ENCODE assay signal across 10 cellular contexts in the genomic region with DNA sequence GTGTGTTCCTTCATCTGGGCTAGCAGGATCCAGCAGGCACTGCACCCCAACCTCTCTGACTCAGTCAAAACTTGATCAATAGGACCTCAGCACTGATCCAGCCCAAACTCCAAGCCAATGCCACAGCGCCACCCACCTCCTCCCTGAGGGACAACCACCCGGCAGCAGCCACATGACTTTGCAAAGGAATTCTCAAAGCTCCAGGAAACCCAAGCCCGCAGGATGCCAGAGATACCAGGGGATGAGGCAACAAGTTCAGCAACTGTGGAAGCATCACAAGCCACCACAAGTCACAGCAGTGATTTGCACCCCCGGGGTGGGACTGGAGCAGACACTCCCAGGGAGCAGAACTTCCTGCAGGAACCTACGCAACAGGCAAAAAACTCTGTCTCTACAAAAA. TPM values are rescaled to one million over a fixed set of nuclear protein-coding genes. Genes with fewer than 3 reads are reported as not detected.
DNase-seq lines count a peak whose midpoint lies in the region; ATAC-seq, FAIRE-seq and TF ChIP-seq lines count a peak whose summit lies in the region.
"Had no signal": no experiment of that assay in that cellular context is flagged by ENCODE, and none has a peak within 500 bp of the region (broad histone marks: within the 10 kb centered on the region; RNA-seq: fewer than 3 reads in every experiment).

No MANE protein-coding gene starts in this region.

- no peak overlapping the region for H3K4me3 ChIP-seq in CD8-positive, alpha-beta T cell (ENCODE audit: low read depth, low read length)
- H3K4me3 ChIP-seq in esophagus muscularis mucosa, result no peak overlapping the region

- FAIRE-seq in RCC 7860 (lab: Jason Lieb, UNC), result peak; percentile 75
- FAIRE-seq: frontal cortex had no signal

- ATAC-seq in CD8-positive, alpha-beta T cell, result no peak
- no peak for ATAC-seq in effector memory CD8-positive, alpha-beta T cell (replicated peaks)
- ATAC-seq in GM18519 (IDR thresholded peaks at IDR 0.05; ENCODE audit: low FRiP score, unreplicated experiment), result no peak
- ATAC-seq in HG02798 (IDR thresholded peaks at IDR 0.05; ENCODE audit: poor library complexity, unreplicated experiment), result no peak
- ATAC-seq in HG02973 (IDR thresholded peaks at IDR 0.05; ENCODE audit: unreplicated experiment), result no peak

- intact Hi-C loops in CD8-positive, alpha-beta T cell (cut with DNase I, micrococcal nuclease), result no loop called here
- intact Hi-C loops in esophagus muscularis mucosa (cut with DNase I), result loop anchor here (5.0 kb wide), 1 partner anchor 35 kb away; the partner anchor contains the start of gene ACTN1

- H3K4me1 ChIP-seq in CD8-positive, alpha-beta T cell (ENCODE audit: insufficient read depth, low read length), result peaks cover 98% of the 10 kb centered on the region
- H3K4me1 ChIP-seq in esophagus muscularis mucosa, result peaks cover 97 to 100% (median 100%) of the 10 kb centered on the region in 4 donors

- POLR2A ChIA-PET in CD8-positive, alpha-beta T cell (lab: Charles Lee), result interaction anchor here (1.3 kb wide), 1 partner anchor 35 kb away, joined by 4 read pairs; no protein-coding TSS in a partner anchor

- DNase-seq in CD8-positive, alpha-beta T cell, result no peak
- DNase-seq in RCC 7860 (ENCODE audit: low spot score), result peak; percentile 89
- DNase-seq in esophagus muscularis mucosa (ENCODE audit: extremely low spot score), result no peak
- no peak for DNase-seq in nephron progenitor cell
- no peak for DNase-seq in effector memory CD8-positive, alpha-beta T cell
- DNase-seq: NCI-H446 treated with DMSO at 0.1 percent for 48 hours had no signal

- H3K27me3 Mint-ChIP-seq in CD8-positive, alpha-beta T cell (ENCODE audit: low read depth), result no peaks in the 10 kb centered on the region
- H3K27me3 Mint-ChIP-seq in nephron progenitor cell (ENCODE audit: low read depth, poor library complexity), result peaks cover 7% of the 10 kb centered on the region
- peaks cover 0 to 10% of the 10 kb centered on the region in 2 donors for H3K27me3 Mint-ChIP-seq in effector memory CD8-positive, alpha-beta T cell

- no peak for TF ChIP-seq EP300 in esophagus muscularis mucosa (IDR thresholded peaks at IDR 0.05)

- H3K27ac Mint-ChIP-seq in CD8-positive, alpha-beta T cell, result peak overlapping the region; percentile 80
- peak overlapping the region; percentile 59 for H3K27ac Mint-ChIP-seq in nephron progenitor cell
- no peak overlapping the region for H3K27ac Mint-ChIP-seq in effector memory CD8-positive, alpha-beta T cell

- no peaks in the 10 kb centered on the region for H3K36me3 ChIP-seq in CD8-positive, alpha-beta T cell (ENCODE audit: insufficient read depth, low read length)
- peaks cover 0 to 8% (median 0%) of the 10 kb centered on the region in 4 donors for H3K36me3 ChIP-seq in esophagus muscularis mucosa

- H3K9me3 Mint-ChIP-seq in CD8-positive, alpha-beta T cell, result no peaks in the 10 kb centered on the region
- H3K9me3 Mint-ChIP-seq in nephron progenitor cell, result no peaks in the 10 kb centered on the region
- no peaks in the 10 kb centered on the region for H3K9me3 Mint-ChIP-seq in effector memory CD8-positive, alpha-beta T cell

- H3K9me3 ChIP-seq in CD8-positive, alpha-beta T cell (ENCODE audit: low read length), result no peaks in the 10 kb centered on the region
- no peaks in the 10 kb centered on the region for H3K9me3 ChIP-seq in esophagus muscularis mucosa

- H3K36me3 Mint-ChIP-seq in CD8-positive, alpha-beta T cell, result peaks cover 33% of the 10 kb centered on the region
- no peaks in the 10 kb centered on the region for H3K36me3 Mint-ChIP-seq in nephron progenitor cell (ENCODE audit: low read depth)
- H3K36me3 Mint-ChIP-seq in effector memory CD8-positive, alpha-beta T cell (ENCODE audit: insufficient read depth), result no peaks in the 10 kb centered on the region

- TF ChIP-seq POLR2A in esophagus muscularis mucosa (IDR thresholded peaks at IDR 0.05; ENCODE audit: low read depth), result no peak

- TF ChIP-seq CTCF in CD8-positive, alpha-beta T cell (IDR thresholded peaks at IDR 0.05), result no peak
- TF ChIP-seq CTCF in esophagus muscularis mucosa (IDR thresholded peaks at IDR 0.05), result peak; percentile 56 to 73 (median 59)
- no peak for TF ChIP-seq CTCF in nephron progenitor cell (IDR thresholded peaks at IDR 0.05)

- H3K27me3 ChIP-seq in CD8-positive, alpha-beta T cell (ENCODE audit: insufficient read depth, low read length), result no peaks in the 10 kb centered on the region
- H3K27me3 ChIP-seq in esophagus muscularis mucosa, result no peaks in the 10 kb centered on the region

- H3K4me3 Mint-ChIP-seq in CD8-positive, alpha-beta T cell, result no peak overlapping the region
- no peak overlapping the region for H3K4me3 Mint-ChIP-seq in nephron progenitor cell
- H3K4me3 Mint-ChIP-seq in effector memory CD8-positive, alpha-beta T cell, result no peak overlapping the region

- CTCF ChIA-PET in CD8-positive, alpha-beta T cell (lab: Charles Lee), result interaction anchor here (0.8 kb wide), 1 partner anchor 31 kb away, joined by 4 read pairs; no protein-coding TSS in a partner anchor

- H3K27ac ChIP-seq in CD8-positive, alpha-beta T cell (ENCODE audit: low read depth, low read length), result no peak overlapping the region
- H3K27ac ChIP-seq in esophagus muscularis mucosa (replicated peaks in 1 of 4), result peak overlapping the region; percentile 90 to 98 (median 97)

- WGBS in esophagus muscularis mucosa, result 39% methylated on average over 5 of the region's 5 CpGs

- peaks cover 90% of the 10 kb centered on the region for H3K4me1 Mint-ChIP-seq in CD8-positive, alpha-beta T cell (ENCODE audit: low read depth)
- peaks cover 80% of the 10 kb centered on the region for H3K4me1 Mint-ChIP-seq in nephron progenitor cell
- H3K4me1 Mint-ChIP-seq in effector memory CD8-positive, alpha-beta T cell (ENCODE audit: low read depth in 2 of 2), result no peaks in the 10 kb centered on the region

RNA-seq across cellular contexts. Expression of gene ACTN1, which starts 37.3 kb away (rescaled TPM):
- total RNA-seq in CD8-positive, alpha-beta T cell, result 100 to 1,000 TPM; 153 to 161 TPM
- 1,000 to 10,000 TPM in 3 of 4 donors, 100 to 1,000 TPM in 1; 958 to 2,110 (median 1,439) TPM for total RNA-seq in esophagus muscularis mucosa

Comparison
In these comparisons a context has a peak if more than half of its experiments do, and no peak if none do; other contexts are left out.
1. H3K27ac Mint-ChIP-seq: peak in CD8-positive, alpha-beta T cell (single experiment) and nephron progenitor cell (single experiment); none in effector memory CD8-positive, alpha-beta T cell (0 of 2).
2. CTCF ChIP-seq: peak in esophagus muscularis mucosa (3 of 3); none in CD8-positive, alpha-beta T cell (single experiment) and nephron progenitor cell (single experiment).
3. RNA of gene ACTN1, which starts 37.3 kb away (total RNA-seq): 958 to 2,110 TPM in esophagus muscularis mucosa; 153 to 161 TPM in CD8-positive, alpha-beta T cell; every median in the first group is over 4 times any median in the second.